ENCODE assay signal across 27 cellular contexts in the genomic region with DNA sequence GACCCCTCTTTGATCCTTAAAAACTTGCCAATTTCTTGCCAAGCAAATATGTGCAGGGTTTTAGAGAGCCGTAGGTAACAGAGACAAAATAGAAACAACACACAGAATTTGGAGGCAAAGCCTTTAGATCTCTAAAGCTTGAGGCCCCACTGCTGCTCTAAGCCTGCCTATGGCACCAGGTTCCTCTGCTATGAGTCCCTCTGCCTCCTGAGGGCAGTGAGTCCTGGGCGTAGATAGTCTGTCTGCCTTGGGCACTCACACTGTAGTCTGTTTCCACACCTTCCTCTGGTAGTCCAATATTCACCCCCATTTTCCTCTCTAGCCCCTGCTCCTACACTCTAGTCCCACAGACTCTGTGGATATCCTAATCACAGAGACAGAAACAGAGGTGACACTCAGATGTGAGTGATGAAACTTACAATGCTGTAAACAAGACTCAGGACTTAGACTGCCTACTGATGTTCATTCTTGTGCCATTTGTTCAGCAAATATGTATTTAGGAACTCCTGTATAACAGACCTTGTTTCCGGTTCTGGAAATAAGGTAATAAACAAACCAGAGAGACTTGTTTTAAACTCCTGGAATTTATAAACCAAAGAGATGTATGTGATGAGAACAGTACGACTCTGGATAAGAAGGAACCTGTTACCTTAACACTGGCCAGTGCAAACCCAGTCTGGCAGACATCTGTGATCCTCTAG.
A peak's percentile ranks its signal among the peaks of the same experiment; 100 is the strongest.
DNase-seq lines count a peak whose midpoint lies in the region; ATAC-seq and TF ChIP-seq lines count a peak whose summit lies in the region.
"Had no signal": no experiment of that assay in that cellular context is flagged by ENCODE, and none has a peak within 500 bp of the region (broad histone marks: within the 10 kb centered on the region; RNA-seq: fewer than 3 reads in every experiment).

No MANE protein-coding gene starts in this region.

- H3K36me3 ChIP-seq in SK-N-SH (replicated peaks in 1 of 2; ENCODE audit: control insufficient read depth in 1 of 2, insufficient read depth in 2 of 2, low read length in 1 of 2) (no peaks in the 10 kb centered on the region), Loucy (ENCODE audit: insufficient read depth, low read length) (no peaks in the 10 kb centered on the region), trophoblast cell (ENCODE audit: control insufficient read depth in 1 of 2, insufficient read depth in 2 of 2, low read length in 2 of 2) (no peaks in the 10 kb centered on the region)
- H3K36me3 ChIP-seq: BE2C, HAP-1 had no signal

- no peak for TF ChIP-seq EP300 in SK-N-SH (IDR thresholded peaks at IDR 0.05; ENCODE audit: borderline replicate concordance in 1 of 2, low read depth in 1 of 2, low read length in 1 of 2)

- H2BK5ac ChIP-seq in trophoblast cell (ENCODE audit: low read depth, low read length, poor library complexity), result no peak overlapping the region

- no peak overlapping the region for H3K27ac Mint-ChIP-seq in glutamatergic neuron (ENCODE audit: unreplicated experiment)

- no peaks in the 10 kb centered on the region for H3K79me2 ChIP-seq in SK-N-SH (ENCODE audit: insufficient read depth)
- H3K79me2 ChIP-seq in Loucy (ENCODE audit: insufficient read depth, low read length), result no peaks in the 10 kb centered on the region
- no peaks in the 10 kb centered on the region for H3K79me2 ChIP-seq in trophoblast cell (ENCODE audit: control insufficient read depth, insufficient read depth, low read length, poor library complexity)

- no peaks in the 10 kb centered on the region for H3F3A ChIP-seq in SK-N-SH (replicated peaks; ENCODE audit: insufficient read depth)
- H3F3A ChIP-seq in Loucy (ENCODE audit: low read depth), result no peaks in the 10 kb centered on the region

- H3K27me3 Mint-ChIP-seq in glutamatergic neuron (ENCODE audit: unreplicated experiment), result peaks cover 2% of the 10 kb centered on the region

- no peak overlapping the region for H3K18ac ChIP-seq in trophoblast cell (ENCODE audit: low read length)

- no peak overlapping the region for H4K91ac ChIP-seq in trophoblast cell (ENCODE audit: low read depth, low read length)

- H3K4me1 ChIP-seq in SK-N-SH (ENCODE audit: control insufficient read depth in 1 of 2, insufficient read depth in 2 of 2, low read depth in 1 of 2, low read length in 1 of 2) (peaks cover 0 to 8% of the 10 kb centered on the region in 2 experiments; a peak in 1 of 4 replicates), Loucy (ENCODE audit: insufficient read depth, low read length, poor library complexity, severe bottlenecking) (peaks cover 46% of the 10 kb centered on the region), trophoblast cell (ENCODE audit: control insufficient read depth in 1 of 2, insufficient read depth in 2 of 2, low read length in 2 of 2) (no peaks in the 10 kb centered on the region)
- H3K4me1 ChIP-seq: BE2C, HAP-1 had no signal

- H4K20me1 ChIP-seq in SK-N-SH (ENCODE audit: insufficient read depth), result no peaks in the 10 kb centered on the region
- no peaks in the 10 kb centered on the region for H4K20me1 ChIP-seq in Loucy (ENCODE audit: insufficient read depth, low read length, poor library complexity, severe bottlenecking)

- no peak overlapping the region for H4K8ac ChIP-seq in trophoblast cell (ENCODE audit: low read depth, low read length)

- no peak for DNase-seq in SK-N-SH
- DNase-seq in trophoblast cell, result no peak
- DNase-seq in glutamatergic neuron, result no peak
- no peak for DNase-seq in NOMO-1 treated with dmso at 0.1 percent for 144 hours (lab: John Stamatoyannopoulos, UW; ENCODE audit: unreplicated experiment)
- no peak for DNase-seq in activated CD8-positive, alpha-beta memory T cell treated with anti-CD3 and anti-CD28 coated beads, Interleukin-2, amount 50 U/mL, for 4 hours
- DNase-seq: ACHN, BE2C, Calu3, DMS79 treated with DMSO at 0.1 percent for 48 hours, GOT3, Karpas-422, MV-4-11, NCI-H1105, NCI-H1436 treated with DMSO at 0.1 percent for 48 hours, NCI-H187 treated with DMSO at 0.1 percent for 48 hours, NCI-H2107, NCI-H524, NCI-H748 treated with DMSO at 0.1 percent for 48 hours, SIG-M5 had no signal

- H3K23ac ChIP-seq in trophoblast cell (ENCODE audit: low read length), result no peak overlapping the region

- H3K9me3 ChIP-seq in SK-N-SH, result no peaks in the 10 kb centered on the region
- H3K9me3 ChIP-seq in Loucy (ENCODE audit: insufficient read depth, low read depth, low read length), result no peaks in the 10 kb centered on the region
- no peaks in the 10 kb centered on the region for H3K9me3 ChIP-seq in trophoblast cell (ENCODE audit: insufficient read depth, low read depth, low read length)
- H3K9me3 ChIP-seq: BE2C, HAP-1 had no signal

- 79% methylated on average over 4 of the region's 4 CpGs for WGBS in SK-N-SH (ENCODE audit: low lambda C conversion rate)
- no CpG with 5 or more reads among the region's 4 CpGs for WGBS in trophoblast cell (ENCODE audit: extremely low coverage, insufficient coverage, insufficient read length)

- no peak for TF ChIP-seq CTCF in SK-N-SH (IDR thresholded peaks at IDR 0.05)
- no peak for TF ChIP-seq CTCF in Loucy (conservative IDR thresholded peaks at IDR 0.05; ENCODE audit: low read length)
- TF ChIP-seq CTCF in VCaP (conservative IDR thresholded peaks at IDR 0.05), result 0 out of 2 replicates have a peak, but pooled peaks have one; percentile 14
- TF ChIP-seq CTCF in glutamatergic neuron (IDR thresholded peaks at IDR 0.05; ENCODE audit: partially characterized antibody, unreplicated experiment), result no peak

- no peaks in the 10 kb centered on the region for H3K9me3 Mint-ChIP-seq in glutamatergic neuron (ENCODE audit: unreplicated experiment)

- H3K9ac ChIP-seq in SK-N-SH, result no peak overlapping the region
- H3K9ac ChIP-seq in Loucy (ENCODE audit: low read depth, low read length, poor library complexity, severe bottlenecking), result peak overlapping the region; percentile 47
- H3K9ac ChIP-seq in trophoblast cell (ENCODE audit: low read length), result no peak overlapping the region

- H2AFZ ChIP-seq in SK-N-SH (ENCODE audit: low read depth) (no peak overlapping the region), Loucy (ENCODE audit: low read length) (peak overlapping the region; percentile 21; the same call in 1 of the 2 replicates), trophoblast cell (ENCODE audit: insufficient read depth, low read length, poor library complexity) (no peak overlapping the region)

- no peak overlapping the region for H3K4me3 Mint-ChIP-seq in glutamatergic neuron (ENCODE audit: unreplicated experiment)

- H2BK120ac ChIP-seq in trophoblast cell (ENCODE audit: insufficient read depth, low read length, poor library complexity), result no peak overlapping the region

- H3K4me2 ChIP-seq in SK-N-SH (no peak overlapping the region), Loucy (ENCODE audit: low read depth, low read length, poor library complexity, severe bottlenecking) (no peak overlapping the region), trophoblast cell (ENCODE audit: low read length) (no peak overlapping the region)

- CTCF ChIA-PET in SK-N-SH (lab: Yijun Ruan, JAX), result interaction anchor here (1.6 to 6.6 kb wide), 8 partner anchors 8 to 407 kb away, joined by 4 to 68 read pairs (median 13); no protein-coding TSS in a partner anchor

- H3K27ac ChIP-seq in SK-N-SH (ENCODE audit: low read depth in 2 of 2, low read length in 1 of 2) (no peak overlapping the region), VCaP (peak overlapping the region; percentile 98), trophoblast cell (ENCODE audit: low read depth, low read length) (no peak overlapping the region)
- H3K27ac ChIP-seq: 22Rv1, HL-60, RWPE1, SK-N-MC had no signal

- H2AK5ac ChIP-seq in trophoblast cell (ENCODE audit: low read length), result peak overlapping the region; percentile 42

- no peak for TF ChIP-seq RAD21 in SK-N-SH (IDR thresholded peaks at IDR 0.05; ENCODE audit: low read length)

- H2BK12ac ChIP-seq in trophoblast cell (ENCODE audit: low read length), result no peak overlapping the region

- peaks cover 12% of the 10 kb centered on the region; the same call in 1 of the 2 replicates for H3K27me3 ChIP-seq in SK-N-SH (ENCODE audit: insufficient read depth)
- H3K27me3 ChIP-seq in Loucy (ENCODE audit: insufficient read depth, low read length, poor library complexity, severe bottlenecking), result no peaks in the 10 kb centered on the region
- H3K27me3 ChIP-seq in trophoblast cell (ENCODE audit: insufficient read depth, low read length), result no peaks in the 10 kb centered on the region
- H3K27me3 ChIP-seq: BE2C had no signal

- H3K36me3 Mint-ChIP-seq in glutamatergic neuron (ENCODE audit: unreplicated experiment), result no peaks in the 10 kb centered on the region

- POLR2A ChIA-PET in SK-N-SH (lab: Yijun Ruan, JAX), result no interaction called here

- no peaks in the 10 kb centered on the region for H3K4me1 Mint-ChIP-seq in glutamatergic neuron (ENCODE audit: low read depth, unreplicated experiment)

- no peak overlapping the region for H3K4ac ChIP-seq in trophoblast cell (ENCODE audit: low read depth, low read length)

- ATAC-seq in SK-N-SH treated with all-trans-retinoic acid at 6 μM for 48 hours, result peak; percentile 46; the same call in 2 of the 3 replicates

- no peak overlapping the region for H3K14ac ChIP-seq in trophoblast cell (ENCODE audit: low read length)

- H4K12ac ChIP-seq in trophoblast cell (ENCODE audit: low read depth, low read length), result no peak overlapping the region

- H3K79me1 ChIP-seq in trophoblast cell (ENCODE audit: low read length), result no peaks in the 10 kb centered on the region

- H3K9me2 ChIP-seq in SK-N-SH, result no peaks in the 10 kb centered on the region
- no peaks in the 10 kb centered on the region for H3K9me2 ChIP-seq in Loucy (replicated peaks; ENCODE audit: low read depth, low read length)

- no peak overlapping the region for H3K4me3 ChIP-seq in SK-N-SH (ENCODE audit: low read depth in 2 of 2, low read length in 1 of 2)
- no peak overlapping the region for H3K4me3 ChIP-seq in Loucy (ENCODE audit: low read length, poor library complexity, severe bottlenecking)
- H3K4me3 ChIP-seq in trophoblast cell (ENCODE audit: low read depth, low read length), result no peak overlapping the region
- H3K4me3 ChIP-seq: HAP-1, SK-N-MC had no signal

TF ChIP-seq in SK-N-SH treated with all-trans-retinoic acid at 6 μM for 48 hours, 23 proteins besides CTCF, POLR2A, EP300 and RAD21 (continues in another document):
- TF ChIP-seq PPARA (CRISPR knock-in tag; IDR thresholded peaks at IDR 0.05; ENCODE audit: borderline replicate concordance), result no peak
- TF ChIP-seq SNAI2 (CRISPR knock-in tag; IDR thresholded peaks at IDR 0.05), result no peak
- no peak for TF ChIP-seq CSDC2 (CRISPR knock-in tag; IDR thresholded peaks at IDR 0.05)
- TF ChIP-seq ZNF70 (CRISPR knock-in tag; IDR thresholded peaks at IDR 0.05), result no peak
- no peak for TF ChIP-seq RARB (CRISPR knock-in tag; IDR thresholded peaks at IDR 0.05)
- no peak for TF ChIP-seq ZFP3 (CRISPR knock-in tag; IDR thresholded peaks at IDR 0.05)
- no peak for TF ChIP-seq ISL1 (CRISPR knock-in tag; IDR thresholded peaks at IDR 0.05)
